In the genomic region with DNA sequence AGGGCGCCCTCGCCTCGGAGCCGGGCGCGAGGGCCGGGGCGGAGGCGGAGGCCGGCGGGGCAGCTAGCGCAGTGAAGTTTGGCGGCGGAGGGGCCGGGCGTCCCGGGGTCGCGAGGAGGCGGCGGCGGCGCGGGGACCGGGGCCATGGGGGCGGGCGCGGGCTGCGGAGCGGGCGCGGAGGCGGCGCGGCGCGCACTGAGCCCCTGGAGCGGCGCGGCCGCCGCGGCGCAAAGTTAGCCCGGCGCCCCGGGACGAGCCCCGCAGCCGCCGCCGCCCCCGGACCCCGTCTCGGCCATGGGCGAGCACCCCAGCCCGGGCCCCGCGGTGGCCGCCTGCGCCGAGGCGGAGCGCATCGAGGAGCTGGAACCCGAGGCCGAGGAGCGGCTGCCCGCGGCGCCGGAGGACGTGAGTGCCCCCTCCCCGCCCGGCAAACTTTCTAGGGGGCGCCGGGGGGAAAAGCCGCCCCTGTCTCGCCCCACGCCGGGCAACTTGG, we compare ENCODE assay signal across 10 cellular contexts. TPM values are rescaled to one million over a fixed set of nuclear protein-coding genes. Genes with fewer than 3 reads are reported as not detected.
DNase-seq lines count a peak whose midpoint lies in the region; ATAC-seq, FAIRE-seq and TF ChIP-seq lines count a peak whose summit lies in the region.
"Had no signal": no experiment of that assay in that cellular context is flagged by ENCODE, and none has a peak within 500 bp of the region (broad histone marks: within the 10 kb centered on the region; RNA-seq: fewer than 3 reads in every experiment).

No MANE protein-coding gene starts in this region.

- TF ChIP-seq EP300 in H1 (IDR thresholded peaks at IDR 0.05; ENCODE audit: borderline replicate concordance in 1 of 2, low read depth in 2 of 2, low read length in 2 of 2) = no peak

- no peak for FAIRE-seq in H1 (lab: Jason Lieb, UNC)
- FAIRE-seq: urothelium cell line had no signal

- TF ChIP-seq RAD21 in H1 (IDR thresholded peaks at IDR 0.05 in 1 of 2, conservative IDR thresholded peaks at IDR 0.05 in 1 of 2; ENCODE audit: low read depth in 2 of 2, low read length in 2 of 2) = no peak

- no peak overlapping the region for H3K4me3 Mint-ChIP-seq in activated naive CD4-positive, alpha-beta T cell treated with anti-CD3 and anti-CD28 coated beads, Interleukin-2, amount 10 ng/mL, durations not matched to agents 7 days and 5 days

- H4K8ac ChIP-seq in H1 (ENCODE audit: extremely low read depth, insufficient read depth, low read length) = no peak overlapping the region

- H2AFZ ChIP-seq in KMS-11 (ENCODE audit: low read depth) (peak overlapping the region; percentile 53), H1 (ENCODE audit: low read length) (no peak overlapping the region), neuron (ENCODE audit: low read depth, low read length) (peak overlapping the region; percentile 73)

- no peak overlapping the region for H3K56ac ChIP-seq in H1 (replicated peaks; ENCODE audit: insufficient read length, low read depth, low read length)

- 0% methylated on average over 7 of the region's 81 CpGs; no CpG with 5 or more reads in 1 of the 2 experiments for WGBS in H1 (ENCODE audit: extremely low coverage in 1 of 2, insufficient coverage in 1 of 2, insufficient read length in 1 of 2, insufficient replicate concordance in 2 of 2, low coverage in 1 of 2, low lambda C conversion rate in 2 of 2, missing lambda C conversion rate in 1 of 2), 2 experiments

- no peak overlapping the region for H2BK20ac ChIP-seq in H1 (ENCODE audit: low read length)

- H2BK12ac ChIP-seq in H1 (ENCODE audit: low read depth, low read length) = no peak overlapping the region

- H3K9me3 Mint-ChIP-seq in activated naive CD4-positive, alpha-beta T cell treated with anti-CD3 and anti-CD28 coated beads, Interleukin-2, amount 10 ng/mL, durations not matched to agents 7 days and 5 days = no peaks in the 10 kb centered on the region
- H3K9me3 Mint-ChIP-seq: WTC11 had no signal

- H3K36me3 ChIP-seq in BE2C (no peaks in the 10 kb centered on the region), KMS-11 (ENCODE audit: insufficient read depth) (no peaks in the 10 kb centered on the region), H1 (ENCODE audit: control insufficient read depth in 2 of 4, insufficient read depth in 4 of 4, low read length in 3 of 4) (no peaks in the 10 kb centered on the region), neuron (ENCODE audit: insufficient read depth, low read length) (peaks cover 3% of the 10 kb centered on the region)

- ATAC-seq in GM19035 (IDR thresholded peaks at IDR 0.05; ENCODE audit: unreplicated experiment) = no peak
- no peak for ATAC-seq in HG03342 (IDR thresholded peaks at IDR 0.05; ENCODE audit: unreplicated experiment)

- H3K27ac Mint-ChIP-seq in activated naive CD4-positive, alpha-beta T cell treated with anti-CD3 and anti-CD28 coated beads, Interleukin-2, amount 10 ng/mL, durations not matched to agents 7 days and 5 days = no peak overlapping the region
- H3K27ac Mint-ChIP-seq: WTC11 had no signal

- no peak overlapping the region for H3K23ac ChIP-seq in H1 (ENCODE audit: insufficient read length)

- H3K79me1 ChIP-seq in H1 (ENCODE audit: low read depth, low read length) = peaks cover 13% of the 10 kb centered on the region

- H3K4me2 ChIP-seq in KMS-11 (peak overlapping the region; percentile 56), H1 (ENCODE audit: insufficient read depth in 1 of 2, low read depth in 2 of 2, low read length in 2 of 2) (peak overlapping the region; percentile 91 to 92)

- no peaks in the 10 kb centered on the region for H3K27me3 ChIP-seq in BE2C
- H3K27me3 ChIP-seq in KMS-11 (ENCODE audit: insufficient read depth, low read depth) = peaks cover 55% of the 10 kb centered on the region
- H3K27me3 ChIP-seq in H1 (replicated peaks in 1 of 4; ENCODE audit: control insufficient read depth in 3 of 4, extremely low read depth in 1 of 4, insufficient read depth in 3 of 4, low read length in 3 of 4) = peaks cover 0 to 34% (median 29%) of the 10 kb centered on the region in 4 experiments; a peak in 5 of 7 replicates
- no peaks in the 10 kb centered on the region for H3K27me3 ChIP-seq in neuron (ENCODE audit: insufficient read depth, low read length)

- H3K27ac ChIP-seq in KMS-11 (no peak overlapping the region), H1 (ENCODE audit: low read depth, low read length) (no peak overlapping the region)

- TF ChIP-seq CTCF in BE2C (IDR thresholded peaks at IDR 0.05; ENCODE audit: low read depth, low read length) = no peak
- no peak for TF ChIP-seq CTCF in KMS-11 (conservative IDR thresholded peaks at IDR 0.05; ENCODE audit: low read depth, low read length)
- no peak for TF ChIP-seq CTCF in H1 (IDR thresholded peaks at IDR 0.05; ENCODE audit: control extremely low read depth in 1 of 3, insufficient read depth in 1 of 3, low read depth in 1 of 3, low read length in 3 of 3)

- H3K79me2 ChIP-seq in KMS-11 (ENCODE audit: insufficient read depth, low read depth) = no peaks in the 10 kb centered on the region
- peaks cover 0 to 10% of the 10 kb centered on the region in 2 experiments; a peak in 1 of 4 replicates for H3K79me2 ChIP-seq in H1 (ENCODE audit: control insufficient read depth in 1 of 2, insufficient read depth in 2 of 2, low read length in 2 of 2)

- no peak overlapping the region for H3K4ac ChIP-seq in H1 (replicated peaks; ENCODE audit: insufficient read length, low read depth, low read length)

- no peak for TF ChIP-seq POLR2A in H1 (IDR thresholded peaks at IDR 0.05; ENCODE audit: control extremely low read depth in 1 of 2, low read depth in 2 of 2, low read length in 2 of 2)

- no peak overlapping the region for H2BK5ac ChIP-seq in H1 (ENCODE audit: low read depth, low read length)

- H3K36me3 Mint-ChIP-seq in activated naive CD4-positive, alpha-beta T cell treated with anti-CD3 and anti-CD28 coated beads, Interleukin-2, amount 10 ng/mL, durations not matched to agents 7 days and 5 days = no peaks in the 10 kb centered on the region
- H3K36me3 Mint-ChIP-seq: WTC11 had no signal

- CTCF ChIA-PET in H1 (lab: Charles Lee; ENCODE audit: partially characterized antibody) = interaction anchor here (1.0 to 6.5 kb wide), 5 partner anchors 12 to 55 kb away, joined by 3 to 61 read pairs (median 6); no protein-coding TSS in a partner anchor
- CTCF ChIA-PET in activated naive CD4-positive, alpha-beta T cell treated with anti-CD3 and anti-CD28 coated beads, Interleukin-2, amount 10 ng/mL, durations not matched to agents 7 days and 5 days (lab: Charles Lee) = no interaction called here

- H3K9me3 ChIP-seq in BE2C (no peaks in the 10 kb centered on the region), H1 (ENCODE audit: insufficient read depth in 2 of 2, low read depth in 1 of 2, low read length in 1 of 2) (no peaks in the 10 kb centered on the region), neuron (ENCODE audit: low read length) (no peaks in the 10 kb centered on the region)

- no peak overlapping the region for H2BK15ac ChIP-seq in H1 (ENCODE audit: low read length)

- H3K9ac ChIP-seq in KMS-11 (no peak overlapping the region), H1 (replicated peaks in 1 of 4; ENCODE audit: extremely low read depth in 1 of 4, low read depth in 3 of 4, low read length in 3 of 4) (peak overlapping the region in 1 of 4 experiments; percentile 8; a peak in 2 of 7 replicates)

- no peak overlapping the region for H2AK5ac ChIP-seq in H1 (ENCODE audit: low read depth, low read length)

- no peaks in the 10 kb centered on the region for H3K4me1 ChIP-seq in BE2C
- H3K4me1 ChIP-seq in KMS-11 (ENCODE audit: low read depth, poor library complexity, severe bottlenecking) = no peaks in the 10 kb centered on the region
- H3K4me1 ChIP-seq in H1 (replicated peaks in 1 of 4; ENCODE audit: control insufficient read depth in 3 of 4, insufficient read depth in 4 of 4, low read length in 3 of 4) = peaks cover 7 to 24% (median 16%) of the 10 kb centered on the region in 4 experiments
- peaks cover 44% of the 10 kb centered on the region for H3K4me1 ChIP-seq in neuron (ENCODE audit: insufficient read depth, low read length)

- H3K14ac ChIP-seq in H1 (ENCODE audit: insufficient read length) = no peak overlapping the region

- peaks cover 17% of the 10 kb centered on the region for H3K4me1 Mint-ChIP-seq in activated naive CD4-positive, alpha-beta T cell treated with anti-CD3 and anti-CD28 coated beads, Interleukin-2, amount 10 ng/mL, durations not matched to agents 7 days and 5 days

- H3K18ac ChIP-seq in H1 (ENCODE audit: extremely low read depth, low read length) = no peak overlapping the region; the same call in 1 of the 2 replicates

- DNase-seq in BE2C (no peak), H1 (ENCODE audit: low read depth in 1 of 2, low spot score in 2 of 2) (no peak), COR-L47 (lab: John Stamatoyannopoulos, UW) (no peak)
- no peak for DNase-seq in activated naive CD4-positive, alpha-beta T cell treated with anti-CD3 and anti-CD28 coated beads, Interleukin-2, amount 10 ng/mL, durations not matched to agents 7 days and 5 days

- H3K4me3 ChIP-seq in BE2C (ENCODE audit: low read depth, low read length) = peak overlapping the region; percentile 57
- H3K4me3 ChIP-seq in KMS-11 (IDR thresholded peaks at IDR 0.05; ENCODE audit: insufficient read depth, low read depth, low read length) = no peak overlapping the region
- H3K4me3 ChIP-seq in H1 (ENCODE audit: extremely low read depth in 1 of 4, insufficient read depth in 2 of 4, low read depth in 3 of 4, low read length in 4 of 4) = peak overlapping the region; percentile 42 to 87 (median 67)
- H3K4me3 ChIP-seq in neuron (ENCODE audit: low read length) = peak overlapping the region; percentile 74

- H2BK120ac ChIP-seq in H1 (replicated peaks; ENCODE audit: low read depth, low read length) = no peak overlapping the region

- no peak overlapping the region for H4K5ac ChIP-seq in H1 (ENCODE audit: insufficient read length, low read depth, low read length)

- POLR2A ChIA-PET in H1 (lab: Charles Lee; ENCODE audit: partially characterized antibody) = interaction anchor here (0.7 to 2.4 kb wide), 5 partner anchors 9 to 63 kb away, joined by 3 to 13 read pairs (median 4); no protein-coding TSS in a partner anchor

- no peaks in the 10 kb centered on the region for H4K20me1 ChIP-seq in KMS-11 (ENCODE audit: insufficient read depth)
- peaks cover 0 to 1% of the 10 kb centered on the region in 2 experiments for H4K20me1 ChIP-seq in H1 (replicated peaks in 1 of 2; ENCODE audit: control insufficient read depth in 1 of 2, insufficient read depth in 2 of 2, low read length in 2 of 2)

- no peak overlapping the region for H4K91ac ChIP-seq in H1 (replicated peaks; ENCODE audit: insufficient read length, low read length)

- H3K23me2 ChIP-seq in H1 (ENCODE audit: low read depth, low read length) = peaks cover 17% of the 10 kb centered on the region; the same call in 1 of the 2 replicates

- H3K27me3 Mint-ChIP-seq in activated naive CD4-positive, alpha-beta T cell treated with anti-CD3 and anti-CD28 coated beads, Interleukin-2, amount 10 ng/mL, durations not matched to agents 7 days and 5 days = peaks cover 90% of the 10 kb centered on the region

RNA-seq across cellular contexts. Expression of a gene that starts 0.3 kb away (rescaled TPM):
- 1.8 TPM for polyA plus RNA-seq in BE2C (2012; ENCODE audit: insufficient read depth, insufficient read length, low read depth)
- total RNA-seq in H1 (2021; fragmentation: NEBNext Ultra II Directional; extraction: Animal tissue kit (Norgen Biotek cat#: 25700)) = 11.8 and 12.2 TPM in 2 replicates
- 9.6 and 15.9 TPM in 2 replicates for polyA plus RNA-seq in H1 (2011; rRNA removed)
- 12.9 TPM for polyA plus RNA-seq in H1 (2011; cell fraction: cytosol; rRNA removed)
- 19.8 TPM for polyA plus RNA-seq in H1 (2011; cell fraction: nucleus; rRNA removed)
- polyA plus RNA-seq in H1 (2012, experiment 1 of 2) = 10.2 to 14.8 TPM (median 13.4 TPM) in 4 replicates
- 8.6 TPM for polyA plus RNA-seq in H1 (2012, experiment 2 of 2)
- 2.7 TPM for polyA plus RNA-seq in H1 (2013, experiment 1 of 2)
- polyA plus RNA-seq in H1 (2013, experiment 2 of 2) = 2.7 TPM
- 15.4 and 19.0 TPM in 2 replicates for polyA minus RNA-seq in H1 (2011; rRNA and poly(A)+ RNA removed)
- 8.8 TPM for polyA minus RNA-seq in H1 (2011; cell fraction: cytosol; rRNA and poly(A)+ RNA removed)
- 12.4 TPM for polyA minus RNA-seq in H1 (2011; cell fraction: nucleus; rRNA and poly(A)+ RNA removed)
